ENCODE assay signal across 8 cellular contexts in genomic region chr5:5419291-5420210, GRCh38. TPM values are rescaled to one million over a fixed set of nuclear protein-coding genes. Genes with fewer than 3 reads are reported as not detected.
DNase-seq lines count a peak whose midpoint lies in the region; ATAC-seq and TF ChIP-seq lines count a peak whose summit lies in the region.

No MANE protein-coding gene starts in this region.

- H3K9me3 ChIP-seq in esophagus muscularis mucosa = no peaks in the 10 kb centered on the region

- TF ChIP-seq POLR2A in esophagus muscularis mucosa (IDR thresholded peaks at IDR 0.05; ENCODE audit: low read depth) = no peak

- TF ChIP-seq EP300 in esophagus muscularis mucosa (IDR thresholded peaks at IDR 0.05) = no peak

- peaks cover 0 to 9% (median 0%) of the 10 kb centered on the region in 4 donors for H3K36me3 ChIP-seq in esophagus muscularis mucosa

- 23% methylated on average over 11 of the region's 11 CpGs for WGBS in esophagus muscularis mucosa

- H3K27ac ChIP-seq in esophagus muscularis mucosa (replicated peaks in 1 of 4) = no peak overlapping the region

- DNase-seq in DMS53 treated with DMSO at 0.1 percent for 48 hours (lab: John Stamatoyannopoulos, UW; ENCODE audit: unreplicated experiment) = peak; percentile 75
- DNase-seq in Kasumi-1 (lab: John Stamatoyannopoulos, UW) = peak; percentile 68 to 75
- DNase-seq in RPMI8226 = peak; percentile 51
- DNase-seq in esophagus muscularis mucosa (ENCODE audit: extremely low spot score) = peak; percentile 57
- DNase-seq in pulmonary artery endothelial cell (ENCODE audit: low read depth, low spot score) = peak; percentile 17
- DNase-seq in SKM-1 treated with dmso at 0.1 percent for 144 hours (lab: John Stamatoyannopoulos, UW; ENCODE audit: unreplicated experiment) = no peak
- DNase-seq in activated gamma-delta T cell treated with Interleukin-2 at 50 U/mL for 16 hours = no peak

- intact Hi-C loops in esophagus muscularis mucosa (cut with DNase I) = loop anchor here (2.0 to 10.0 kb wide), 3 partner anchors 277 to 1283 kb away; no protein-coding TSS in a partner anchor

- peak; percentile 57 to 70 (median 60) for TF ChIP-seq CTCF in esophagus muscularis mucosa (IDR thresholded peaks at IDR 0.05)

- H3K4me1 ChIP-seq in esophagus muscularis mucosa = peaks cover 20 to 32% (median 25%) of the 10 kb centered on the region in 4 donors

- no peak for ATAC-seq in HG03097 (IDR thresholded peaks at IDR 0.05; ENCODE audit: low FRiP score, unreplicated experiment)

- H3K4me3 ChIP-seq in esophagus muscularis mucosa = no peak overlapping the region

- no peaks in the 10 kb centered on the region for H3K27me3 ChIP-seq in esophagus muscularis mucosa

RNA-seq across cellular contexts. Expression of gene ICE1, which starts 2.9 kb away (rescaled TPM):
- total RNA-seq in esophagus muscularis mucosa (10 to 100 TPM; 27.6 to 31.6 (median 30.1) TPM), pulmonary artery endothelial cell (28.3 and 33.8 TPM in 2 replicates)

Comparison
In these comparisons a context has a peak if more than half of its experiments do, and no peak if none do; other contexts are left out.
1. DNase-seq: peak in DMS53 treated with DMSO at 0.1 percent for 48 hours (single experiment), Kasumi-1 (2 of 2), RPMI8226 (single experiment), esophagus muscularis mucosa (single experiment) and pulmonary artery endothelial cell (single experiment); none in SKM-1 treated with dmso at 0.1 percent for 144 hours (single experiment) and activated gamma-delta T cell treated with Interleukin-2 at 50 U/mL for 16 hours (single experiment).